ENCODE assay signal across 25 cellular contexts in the genomic region with DNA sequence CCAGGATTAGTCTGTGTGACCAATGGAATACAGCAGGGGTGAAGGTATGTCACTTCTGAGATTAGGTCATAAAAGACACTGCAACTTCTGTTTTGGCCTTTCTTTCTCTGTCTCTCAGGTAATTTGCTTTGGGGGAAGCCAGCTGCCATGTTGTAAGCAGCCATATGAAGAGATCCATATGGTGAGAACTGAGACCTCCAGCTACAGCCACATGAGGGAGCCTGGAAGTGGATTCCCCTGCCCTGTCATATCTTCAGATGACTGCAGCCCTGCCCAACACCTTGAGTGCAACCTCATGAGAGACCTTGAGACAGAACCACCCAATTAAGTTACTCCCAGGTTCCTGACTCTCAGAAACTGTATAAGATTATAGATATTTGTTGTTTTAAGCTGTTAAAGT.
DNase-seq lines count a peak whose midpoint lies in the region; ATAC-seq and TF ChIP-seq lines count a peak whose summit lies in the region.
"Had no signal": no experiment of that assay in that cellular context is flagged by ENCODE, and none has a peak within 500 bp of the region (broad histone marks: within the 10 kb centered on the region; RNA-seq: fewer than 3 reads in every experiment).

No MANE protein-coding gene starts in this region.

- H3K9me3 ChIP-seq in BE2C = no peaks in the 10 kb centered on the region
- no peaks in the 10 kb centered on the region for H3K9me3 ChIP-seq in PC-3 (ENCODE audit: low read length)
- no peaks in the 10 kb centered on the region for H3K9me3 ChIP-seq in endodermal cell (ENCODE audit: control insufficient read depth, low read length)
- H3K9me3 ChIP-seq: ascending aorta, testis, vagina had no signal

- no peaks in the 10 kb centered on the region for H3K36me3 Mint-ChIP-seq in endodermal cell (ENCODE audit: low read depth)
- H3K36me3 Mint-ChIP-seq: activated naive CD8-positive, alpha-beta T cell treated with anti-CD3 and anti-CD28 coated beads for 36 hours; CD14-positive monocyte had no signal

- H3K4me3 ChIP-seq in BE2C (ENCODE audit: low read depth, low read length) = no peak overlapping the region
- no peak overlapping the region for H3K4me3 ChIP-seq in GM12865 (ENCODE audit: low read depth, low read length)
- no peak overlapping the region for H3K4me3 ChIP-seq in PC-3 (ENCODE audit: low read length)
- no peak overlapping the region for H3K4me3 ChIP-seq in endodermal cell (ENCODE audit: low read length)
- H3K4me3 ChIP-seq: ascending aorta, testis, vagina had no signal

- no peak overlapping the region for H3K4me2 ChIP-seq in PC-3 (ENCODE audit: low read length)

- ATAC-seq in PC-3 (peak; percentile 59), HG02763 (IDR thresholded peaks at IDR 0.05; ENCODE audit: unreplicated experiment) (no peak), GM18517 (IDR thresholded peaks at IDR 0.05; ENCODE audit: unreplicated experiment) (no peak), GM19324 (IDR thresholded peaks at IDR 0.05; ENCODE audit: low FRiP score, unreplicated experiment) (no peak)
- ATAC-seq: activated T-helper 17 cell treated with anti-CD3 and anti-CD28 coated beads, Interleukin-2, amount 50 U/mL, for 72 hours; sciatic nerve had no signal

- H3K4me1 Mint-ChIP-seq in endodermal cell = no peaks in the 10 kb centered on the region
- H3K4me1 Mint-ChIP-seq: activated B cell treated with CpG ODN at 0.5 μM for 24 hours; activated naive CD8-positive, alpha-beta T cell treated with anti-CD3 and anti-CD28 coated beads for 36 hours; activated T-helper 17 cell treated with anti-CD3 and anti-CD28 coated beads, Interleukin-2, amount 50 U/mL, for 72 hours; CD14-positive monocyte had no signal

- H3K4me1 ChIP-seq in BE2C (peaks cover 3% of the 10 kb centered on the region; the same call in 1 of the 2 replicates), PC-3 (ENCODE audit: insufficient read depth, low read length) (no peaks in the 10 kb centered on the region), endodermal cell (ENCODE audit: control insufficient read depth, insufficient read depth, low read length) (no peaks in the 10 kb centered on the region)
- H3K4me1 ChIP-seq: ascending aorta, testis, vagina had no signal

- peak; percentile 51 for TF ChIP-seq CTCF in BE2C (IDR thresholded peaks at IDR 0.05; ENCODE audit: low read depth, low read length)
- TF ChIP-seq CTCF in GM12865 (IDR thresholded peaks at IDR 0.05; ENCODE audit: insufficient read depth, low read depth, low read length, missing control alignments) = no peak
- TF ChIP-seq CTCF in PC-3 (conservative IDR thresholded peaks at IDR 0.05; ENCODE audit: low read depth, low read length) = peak; percentile 47; the same call in 1 of the 2 replicates
- TF ChIP-seq CTCF in endodermal cell (conservative IDR thresholded peaks at IDR 0.05) = peak; percentile 74

- H3K9me3 Mint-ChIP-seq in endodermal cell = no peaks in the 10 kb centered on the region
- H3K9me3 Mint-ChIP-seq: activated B cell treated with CpG ODN at 0.5 μM for 24 hours; activated naive CD8-positive, alpha-beta T cell treated with anti-CD3 and anti-CD28 coated beads for 36 hours had no signal

- H3K27ac Mint-ChIP-seq in endodermal cell = no peak overlapping the region
- H3K27ac Mint-ChIP-seq: activated B cell treated with CpG ODN at 0.5 μM for 24 hours; activated naive CD8-positive, alpha-beta T cell treated with anti-CD3 and anti-CD28 coated beads for 36 hours; activated T-helper 17 cell treated with anti-CD3 and anti-CD28 coated beads, Interleukin-2, amount 50 U/mL, for 72 hours; CD14-positive monocyte had no signal

- no peaks in the 10 kb centered on the region for H3K36me3 ChIP-seq in BE2C
- no peaks in the 10 kb centered on the region for H3K36me3 ChIP-seq in PC-3 (ENCODE audit: low read depth, low read length)
- no peaks in the 10 kb centered on the region for H3K36me3 ChIP-seq in endodermal cell (ENCODE audit: control insufficient read depth, insufficient read depth, low read length)
- H3K36me3 ChIP-seq: ascending aorta, vagina had no signal

- H2AFZ ChIP-seq in PC-3 (ENCODE audit: low read length) = no peak overlapping the region

- CTCF ChIA-PET in PC-3 (lab: Charles Lee) = no interaction called here

- H3K79me2 ChIP-seq in PC-3 (ENCODE audit: low read length) = no peaks in the 10 kb centered on the region

- peaks cover 4% of the 10 kb centered on the region; the same call in 1 of the 2 replicates for H3K27me3 ChIP-seq in BE2C
- no peaks in the 10 kb centered on the region for H3K27me3 ChIP-seq in PC-3 (ENCODE audit: low read length)
- H3K27me3 ChIP-seq in endodermal cell (ENCODE audit: control insufficient read depth, insufficient read depth, low read length, poor library complexity, severe bottlenecking) = no peaks in the 10 kb centered on the region
- H3K27me3 ChIP-seq: ascending aorta, testis, vagina had no signal

- H3K9me2 ChIP-seq in PC-3 (replicated peaks; ENCODE audit: low read length) = no peaks in the 10 kb centered on the region

- H3K27ac ChIP-seq in PC-3 (ENCODE audit: low read length) (no peak overlapping the region), endodermal cell (ENCODE audit: low read depth, low read length) (no peak overlapping the region)
- H3K27ac ChIP-seq: ascending aorta, testis, vagina had no signal

- POLR2A ChIA-PET in PC-3 (lab: Charles Lee; ENCODE audit: unreplicated experiment) = no interaction called here

- no peak overlapping the region for H3K4me3 Mint-ChIP-seq in endodermal cell
- H3K4me3 Mint-ChIP-seq: activated B cell treated with CpG ODN at 0.5 μM for 24 hours; activated naive CD8-positive, alpha-beta T cell treated with anti-CD3 and anti-CD28 coated beads for 36 hours; activated T-helper 17 cell treated with anti-CD3 and anti-CD28 coated beads, Interleukin-2, amount 50 U/mL, for 72 hours; CD14-positive monocyte had no signal

- no TSS peak for BruUV-seq in PC-3 (replicated peaks; lab: Mats Ljungman, UMichigan)

- H4K20me1 ChIP-seq in PC-3 (ENCODE audit: low read length) = no peaks in the 10 kb centered on the region

- H3K27me3 Mint-ChIP-seq in endodermal cell (ENCODE audit: insufficient read depth) = no peaks in the 10 kb centered on the region
- H3K27me3 Mint-ChIP-seq: activated B cell treated with CpG ODN at 0.5 μM for 24 hours; activated naive CD8-positive, alpha-beta T cell treated with anti-CD3 and anti-CD28 coated beads for 36 hours; activated T-helper 17 cell treated with anti-CD3 and anti-CD28 coated beads, Interleukin-2, amount 50 U/mL, for 72 hours had no signal

- no peaks in the 10 kb centered on the region for H3F3A ChIP-seq in PC-3 (ENCODE audit: low read length, unreplicated experiment)

- peak; percentile 11 for DNase-seq in BE2C
- DNase-seq in GM12865 (ENCODE audit: low read depth) = peak; percentile 1
- peak; percentile 45 for DNase-seq in PC-3
- DNase-seq in endodermal cell = peak; percentile 70
- no peak for DNase-seq in ureter (ENCODE audit: low spot score)
- DNase-seq: activated B cell treated with CpG ODN at 0.5 μM for 24 hours; activated CD4-positive, alpha-beta T cell treated with anti-CD3 and anti-CD28 coated beads, Interleukin-2, amount 50 U/mL, for 4 hours; activated CD8-positive, alpha-beta memory T cell treated with anti-CD3 and anti-CD28 coated beads, Interleukin-2, amount 50 U/mL, for 4 hours; activated naive CD8-positive, alpha-beta T cell treated with anti-CD3 and anti-CD28 coated beads for 36 hours; central memory CD4-positive, alpha-beta T cell; DMS153; NCI-H1092 treated with DMSO at 0.1 percent for 48 hours; NCI-H2081; NCI-H526; stimulated activated CD4-positive, alpha-beta T cell treated with anti-CD3 and anti-CD28 coated beads, Interleukin-4, amount 100 ng/mL, for 4 hours; stimulated activated naive CD4-positive, alpha-beta T cell; testis had no signal

- no peak overlapping the region for H3K9ac ChIP-seq in PC-3 (ENCODE audit: low read length)
- H3K9ac ChIP-seq in endodermal cell (ENCODE audit: extremely low read depth, low read length, poor library complexity, severe bottlenecking) = no peak overlapping the region

- intact Hi-C loops in PC-3 (cut with micrococcal nuclease) = no loop called here
